1 cellular context compared by ENCODE assay signal in the genomic region with DNA sequence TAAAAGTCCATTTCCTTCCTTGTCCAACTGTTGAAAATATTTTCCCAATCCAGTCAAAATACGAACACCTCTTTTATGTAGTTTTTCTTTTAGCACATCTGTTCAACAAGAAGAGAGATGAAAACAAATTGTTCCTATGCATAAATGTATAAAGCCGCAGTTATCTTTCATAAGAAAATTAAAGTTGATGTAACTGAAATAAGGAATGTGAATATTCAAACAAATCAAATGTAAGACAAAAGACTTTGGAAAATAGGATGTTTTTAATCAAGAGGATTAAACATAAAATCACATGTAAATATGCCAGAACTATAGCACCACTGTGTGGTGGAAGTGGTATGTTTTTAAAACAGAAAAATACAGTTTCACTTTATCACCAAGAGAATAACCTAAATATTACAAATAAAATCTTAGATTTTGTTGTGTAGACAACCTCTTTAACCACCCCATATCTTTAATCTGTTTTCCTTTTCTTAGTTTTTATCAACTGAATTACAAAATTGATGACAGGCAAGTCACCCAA.
TF ChIP-seq lines count a peak whose summit lies in the region.

No MANE protein-coding gene starts in this region.

TF ChIP-seq in GM12878, 131 proteins besides CTCF, POLR2A, EP300 and RAD21:
- no peak for TF ChIP-seq ASH2L (IDR thresholded peaks at IDR 0.05; ENCODE audit: borderline replicate concordance, low read depth)
- no peak for TF ChIP-seq POLR2AphosphoS2 (IDR thresholded peaks at IDR 0.05; ENCODE audit: low read depth, low read length)
- no peak for TF ChIP-seq ZBED1 (IDR thresholded peaks at IDR 0.05; ENCODE audit: borderline replicate concordance)
- no peak for TF ChIP-seq CREB1 (IDR thresholded peaks at IDR 0.05; ENCODE audit: low read depth)
- no peak for TF ChIP-seq SUPT20H (IDR thresholded peaks at IDR 0.05; ENCODE audit: borderline replicate concordance, control insufficient read depth, low read depth, low read length)
- TF ChIP-seq MYB (IDR thresholded peaks at IDR 0.05; ENCODE audit: borderline replicate concordance, low read depth, low read length): no peak
- no peak for TF ChIP-seq STAT1 (conservative IDR thresholded peaks at IDR 0.05)
- TF ChIP-seq CHD2 (IDR thresholded peaks at IDR 0.05; ENCODE audit: borderline replicate concordance, low read depth, low read length): no peak
